ENCODE assay signal across 8 cellular contexts in genomic region chr1:32012709-32013385, GRCh38. TPM values are rescaled to one million over a fixed set of nuclear protein-coding genes. Genes with fewer than 3 reads are reported as not detected.
DNase-seq lines count a peak whose midpoint lies in the region; ATAC-seq lines count a peak whose summit lies in the region.

No MANE protein-coding gene starts in this region.

- H3K4me1 Mint-ChIP-seq in T-helper 1 cell treated with Interleukin-12 subunit alpha and Interleukin-12 subunit beta and Interleukin-4 antibody, amounts not matched to agents 30 μg/mL and 1 μg/mL, for 36 hours (ENCODE audit: low read depth) = peaks cover 28% of the 10 kb centered on the region
- peaks cover 28% of the 10 kb centered on the region for H3K4me1 Mint-ChIP-seq in activated naive CD8-positive, alpha-beta T cell (ENCODE audit: low read depth)
- H3K4me1 Mint-ChIP-seq in immature natural killer cell = peaks cover 30 to 41% of the 10 kb centered on the region in 2 donors

- H3K36me3 Mint-ChIP-seq in T-helper 1 cell treated with Interleukin-12 subunit alpha and Interleukin-12 subunit beta and Interleukin-4 antibody, amounts not matched to agents 30 μg/mL and 1 μg/mL, for 36 hours (ENCODE audit: low read depth) = peaks cover 16% of the 10 kb centered on the region
- no peaks in the 10 kb centered on the region for H3K36me3 Mint-ChIP-seq in activated naive CD8-positive, alpha-beta T cell
- no peaks in the 10 kb centered on the region for H3K36me3 Mint-ChIP-seq in immature natural killer cell

- H3K27me3 Mint-ChIP-seq in T-helper 1 cell treated with Interleukin-12 subunit alpha and Interleukin-12 subunit beta and Interleukin-4 antibody, amounts not matched to agents 30 μg/mL and 1 μg/mL, for 36 hours (ENCODE audit: low read depth) = peaks cover 3% of the 10 kb centered on the region
- no peaks in the 10 kb centered on the region for H3K27me3 Mint-ChIP-seq in activated naive CD8-positive, alpha-beta T cell
- peaks cover 17 to 19% (median 17%) of the 10 kb centered on the region in 3 donors for H3K27me3 Mint-ChIP-seq in immature natural killer cell (ENCODE audit: low read depth in 3 of 3)

- DNase-seq in T-helper 1 cell (no peak), immature natural killer cell (no peak), superior temporal gyrus (ENCODE audit: extremely low spot score) (peak; percentile 53), SHP77 treated with DMSO at 0.1 percent for 48 hours (lab: John Stamatoyannopoulos, UW) (no peak)

- ATAC-seq in HG03025 (IDR thresholded peaks at IDR 0.05; ENCODE audit: low FRiP score, unreplicated experiment) = no peak
- no peak for ATAC-seq in GM19023 (IDR thresholded peaks at IDR 0.05; ENCODE audit: unreplicated experiment)

- peak overlapping the region; percentile 96 for H3K27ac Mint-ChIP-seq in T-helper 1 cell treated with Interleukin-12 subunit alpha and Interleukin-12 subunit beta and Interleukin-4 antibody, amounts not matched to agents 30 μg/mL and 1 μg/mL, for 36 hours
- peak overlapping the region; percentile 96 for H3K27ac Mint-ChIP-seq in activated naive CD8-positive, alpha-beta T cell
- peak overlapping the region; percentile 91 to 98 (median 96) for H3K27ac Mint-ChIP-seq in immature natural killer cell

- peak overlapping the region; percentile 86 for H3K4me3 Mint-ChIP-seq in T-helper 1 cell treated with Interleukin-12 subunit alpha and Interleukin-12 subunit beta and Interleukin-4 antibody, amounts not matched to agents 30 μg/mL and 1 μg/mL, for 36 hours
- peak overlapping the region; percentile 94 for H3K4me3 Mint-ChIP-seq in activated naive CD8-positive, alpha-beta T cell
- peak overlapping the region; percentile 83 to 94 (median 92) for H3K4me3 Mint-ChIP-seq in immature natural killer cell

- H3K9me3 Mint-ChIP-seq in T-helper 1 cell treated with Interleukin-12 subunit alpha and Interleukin-12 subunit beta and Interleukin-4 antibody, amounts not matched to agents 30 μg/mL and 1 μg/mL, for 36 hours = no peaks in the 10 kb centered on the region
- H3K9me3 Mint-ChIP-seq in activated naive CD8-positive, alpha-beta T cell (ENCODE audit: low read depth) = no peaks in the 10 kb centered on the region
- H3K9me3 Mint-ChIP-seq in immature natural killer cell = no peaks in the 10 kb centered on the region

RNA-seq across cellular contexts. Expression of gene KHDRBS1, which starts 0.8 kb away (rescaled TPM):
- 100 to 1,000 TPM in 1 of 3 donors, 10 to 100 TPM in 2; 74.0 to 121 (median 86.1) TPM for polyA plus RNA-seq in immature natural killer cell

RNA-seq across cellular contexts. Expression of gene TMEM39B, which starts 59.9 kb away (rescaled TPM):
- polyA plus RNA-seq in immature natural killer cell = 1 to 10 TPM in 2 of 3 donors, under 1 TPM in 1; 0.94 to 2.3 (median 2.0) TPM
